Comparison of ENCODE assay signal across 15 cellular contexts in the genomic region with DNA sequence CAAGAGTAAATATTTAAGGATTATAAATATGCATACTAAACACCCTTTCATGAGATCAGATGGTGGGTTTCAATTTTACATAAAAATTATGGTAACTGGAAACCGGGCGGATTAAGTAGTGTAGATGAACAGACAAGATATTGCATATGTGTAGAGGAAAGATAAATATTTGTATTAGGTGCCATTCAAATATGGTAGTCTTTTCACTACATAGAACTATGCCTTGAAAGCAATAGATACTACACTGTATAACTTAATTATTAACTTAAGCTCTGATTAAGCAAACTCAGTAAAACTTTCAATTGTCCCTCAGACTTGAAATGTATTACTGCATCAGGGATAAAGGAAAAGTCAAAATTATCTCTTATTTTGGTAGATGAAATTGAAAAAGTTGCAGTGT. TPM values are rescaled to one million over a fixed set of nuclear protein-coding genes. Genes with fewer than 3 reads are reported as not detected.
A peak's percentile ranks its signal among the peaks of the same experiment; 100 is the strongest.
DNase-seq lines count a peak whose midpoint lies in the region; ATAC-seq and TF ChIP-seq lines count a peak whose summit lies in the region.
"Had no signal": no experiment of that assay in that cellular context is flagged by ENCODE, and none has a peak within 500 bp of the region (broad histone marks: within the 10 kb centered on the region; RNA-seq: fewer than 3 reads in every experiment).

No MANE protein-coding gene starts in this region.

- H3K36me3 Mint-ChIP-seq in nephron progenitor cell (ENCODE audit: low read depth) = peaks cover 15% of the 10 kb centered on the region
- no peaks in the 10 kb centered on the region for H3K36me3 Mint-ChIP-seq in activated T-cell treated with anti-CD3 and anti-CD28 coated beads, Interleukin-2, amount 50 U/mL, for 4 hours (ENCODE audit: insufficient read depth)

- no peak overlapping the region for H3K9ac ChIP-seq in endocrine pancreas (ENCODE audit: control insufficient read depth, insufficient read depth, low read length)

- no peak for TF ChIP-seq CTCF in 22Rv1 (IDR thresholded peaks at IDR 0.05)
- no peak for TF ChIP-seq CTCF in nephron progenitor cell (IDR thresholded peaks at IDR 0.05)

- H3K4me3 Mint-ChIP-seq in nephron progenitor cell = peak overlapping the region; percentile 96
- H3K4me3 Mint-ChIP-seq in activated T-cell treated with anti-CD3 and anti-CD28 coated beads, Interleukin-2, amount 50 U/mL, for 4 hours = no peak overlapping the region

- no peak for ATAC-seq in activated T-cell treated with anti-CD3 and anti-CD28 coated beads, Interleukin-2, amount 50 U/mL, for 4 hours

- H3K27me3 Mint-ChIP-seq in nephron progenitor cell (ENCODE audit: low read depth, poor library complexity) = peaks cover 3% of the 10 kb centered on the region
- peaks cover 58% of the 10 kb centered on the region for H3K27me3 Mint-ChIP-seq in activated T-cell treated with anti-CD3 and anti-CD28 coated beads, Interleukin-2, amount 50 U/mL, for 4 hours (ENCODE audit: low read depth)

- peak overlapping the region; percentile 51 for H3K27ac ChIP-seq in 22Rv1

- no peaks in the 10 kb centered on the region for H3K9me3 ChIP-seq in endocrine pancreas (ENCODE audit: control insufficient read depth, low read length)
- H3K9me3 ChIP-seq: ascending aorta had no signal

- DNase-seq in HT-29 (ENCODE audit: low spot score) = peak; percentile 19
- DNase-seq in nephron progenitor cell = no peak
- DNase-seq in CD1c-positive myeloid dendritic cell (ENCODE audit: extremely low spot score) = no peak
- DNase-seq in activated T-cell treated with anti-CD3 and anti-CD28 coated beads, Interleukin-2, amount 50 U/mL, for 4 hours = no peak
- DNase-seq in NCI-H510A (lab: John Stamatoyannopoulos, UW) = no peak
- DNase-seq in T-helper 2 cell = no peak
- DNase-seq: activated B cell treated with CpG ODN at 0.5 μM for 24 hours; activated T-cell treated with anti-CD3 and anti-CD28 coated beads, Interleukin-2, amount 50 U/mL, for 1 hour; NCI-H1048; SHP77 treated with DMSO at 0.1 percent for 48 hours had no signal

- H3K4me3 ChIP-seq in endocrine pancreas (ENCODE audit: control insufficient read depth, insufficient read depth, low read length) = peak overlapping the region; percentile 97

- no peaks in the 10 kb centered on the region for H3K9me3 Mint-ChIP-seq in nephron progenitor cell
- H3K9me3 Mint-ChIP-seq in activated T-cell treated with anti-CD3 and anti-CD28 coated beads, Interleukin-2, amount 50 U/mL, for 4 hours = no peaks in the 10 kb centered on the region
- H3K9me3 Mint-ChIP-seq: activated B cell treated with CpG ODN at 0.5 μM for 24 hours had no signal

- H3K4me1 Mint-ChIP-seq in nephron progenitor cell = peaks cover 37% of the 10 kb centered on the region
- H3K4me1 Mint-ChIP-seq in activated T-cell treated with anti-CD3 and anti-CD28 coated beads, Interleukin-2, amount 50 U/mL, for 4 hours (ENCODE audit: low read depth) = peaks cover 31% of the 10 kb centered on the region

- no peaks in the 10 kb centered on the region for H3K27me3 ChIP-seq in endocrine pancreas (ENCODE audit: control insufficient read depth, insufficient read depth, low read length)
- H3K27me3 ChIP-seq: ascending aorta had no signal

- no peaks in the 10 kb centered on the region for H3K36me3 ChIP-seq in endocrine pancreas (ENCODE audit: control insufficient read depth, insufficient read depth, low read length)

- peaks cover 16% of the 10 kb centered on the region for H3K4me1 ChIP-seq in endocrine pancreas (ENCODE audit: control insufficient read depth, insufficient read depth, low read length)

- no peak overlapping the region for H3K27ac Mint-ChIP-seq in nephron progenitor cell
- H3K27ac Mint-ChIP-seq: activated B cell treated with CpG ODN at 0.5 μM for 24 hours, B cell had no signal

RNA-seq across cellular contexts. Expression of a gene that starts 1.9 kb away (rescaled TPM):
- total RNA-seq in HT-29 (2014; rRNA removed; shearing (Covaris generic)) = 2.1 and 3.3 TPM in 2 replicates
- total RNA-seq in activated T-cell treated with anti-CD3 and anti-CD28 coated beads, Interleukin-2, amount 50 U/mL, for 4 hours = under 1 TPM; 0.33 to 0.45 (median 0.33) TPM
- total RNA-seq: B cell, mononuclear cell had no signal

RNA-seq across cellular contexts. Expression of a gene that starts 10.0 kb away (rescaled TPM):
- 17.3 and 18.2 TPM in 2 replicates for total RNA-seq in HT-29 (2014; rRNA removed; shearing (Covaris generic))
- 10 to 100 TPM; 44.1 to 51.2 (median 46.7) TPM for total RNA-seq in activated T-cell treated with anti-CD3 and anti-CD28 coated beads, Interleukin-2, amount 50 U/mL, for 4 hours
